In genomic region chr3:44509393-44509921, GRCh38 we compare ENCODE assay signal across 8 cellular contexts. TPM values are rescaled to one million over a fixed set of nuclear protein-coding genes. Genes with fewer than 3 reads are reported as not detected.
DNase-seq lines count a peak whose midpoint lies in the region; ATAC-seq and TF ChIP-seq lines count a peak whose summit lies in the region.

No MANE protein-coding gene starts in this region.

- TF ChIP-seq CTCF in fibroblast of the aortic adventitia (IDR thresholded peaks at IDR 0.05; ENCODE audit: insufficient read depth, low read length) (no peak), parathyroid adenoma (IDR thresholded peaks at IDR 0.05) (no peak)

- DNase-seq in A172 (ENCODE audit: low spot score) (peak; percentile 3), T-cell (no peak), fibroblast of the aortic adventitia (ENCODE audit: low read depth) (peak; percentile 10), C1 segment of cervical spinal cord (lab: John Stamatoyannopoulos, UW) (no peak)

- H3K4me3 Mint-ChIP-seq in T-cell, result peak overlapping the region; percentile 93 to 94 (median 94)

- peak overlapping the region; percentile 59 for H3K27ac ChIP-seq in parathyroid adenoma

- peaks cover 8% of the 10 kb centered on the region for H3K79me2 ChIP-seq in parathyroid adenoma

- peak overlapping the region; percentile 91 for H2AFZ ChIP-seq in parathyroid adenoma

- peak overlapping the region; percentile 62 for H3K4me2 ChIP-seq in parathyroid adenoma (ENCODE audit: low read length)

- H3K4me3 ChIP-seq in fibroblast of the aortic adventitia (ENCODE audit: low read depth, low read length), result peak overlapping the region; percentile 78
- H3K4me3 ChIP-seq in parathyroid adenoma (ENCODE audit: low read depth, low read length), result peak overlapping the region; percentile 92

- H3K9ac ChIP-seq in parathyroid adenoma, result no peak overlapping the region

- no peaks in the 10 kb centered on the region for H3K9me3 ChIP-seq in parathyroid adenoma (ENCODE audit: control insufficient read depth, low read length)

- H3K9me3 Mint-ChIP-seq in T-cell, result peaks cover 0 to 7% (median 2%) of the 10 kb centered on the region in 3 donors

- no peaks in the 10 kb centered on the region for H3K27me3 Mint-ChIP-seq in T-cell

- peaks cover 16% of the 10 kb centered on the region for H3K36me3 Mint-ChIP-seq in T-cell

- H3K27ac Mint-ChIP-seq in T-cell, result peak overlapping the region; percentile 87 to 88

- H3K36me3 ChIP-seq in parathyroid adenoma (ENCODE audit: control insufficient read depth, insufficient read depth, low read length), result no peaks in the 10 kb centered on the region

- CTCF ChIA-PET in T-cell (lab: Charles Lee), result no interaction called here

- ATAC-seq in GM21390 (IDR thresholded peaks at IDR 0.05; ENCODE audit: unreplicated experiment) (peak; percentile 11), T-cell (replicated peaks in 1 of 4) (no peak), HG03039 (IDR thresholded peaks at IDR 0.05; ENCODE audit: unreplicated experiment) (no peak), GM19023 (IDR thresholded peaks at IDR 0.05; ENCODE audit: unreplicated experiment) (no peak)

- no peaks in the 10 kb centered on the region for H3K27me3 ChIP-seq in parathyroid adenoma (ENCODE audit: control insufficient read depth, insufficient read depth, low read length)

- H3K4me1 ChIP-seq in parathyroid adenoma, result peaks cover 5% of the 10 kb centered on the region

- POLR2A ChIA-PET in T-cell (lab: Charles Lee), result no interaction called here

- peaks cover 41 to 52% (median 44%) of the 10 kb centered on the region in 3 donors for H3K4me1 Mint-ChIP-seq in T-cell

RNA-seq across cellular contexts. Expression of gene ZNF445, which starts 32.0 kb away (rescaled TPM):
- total RNA-seq in A172 (2014; rRNA removed; shearing (Covaris generic)), result 4.6 and 5.4 TPM in 2 replicates
- total RNA-seq in T-cell (10 to 100 TPM; 14.1 to 34.8 (median 29.6) TPM), fibroblast of the aortic adventitia (ENCODE audit: low replicate concordance) (12.1 and 14.3 TPM in 2 replicates)

RNA-seq across cellular contexts. Expression of gene ZKSCAN7, which starts 45.5 kb away (rescaled TPM):
- not detected in 2 replicates for total RNA-seq in A172 (2014; rRNA removed; shearing (Covaris generic))
- 1 to 10 TPM; 1.3 to 6.0 (median 4.2) TPM for total RNA-seq in T-cell
- total RNA-seq in fibroblast of the aortic adventitia (ENCODE audit: low replicate concordance), result 3.5 and 5.0 TPM in 2 replicates

Comparison
In these comparisons a context has a peak if more than half of its experiments do, and no peak if none do; other contexts are left out.
1. DNase-seq: peak in A172 (single experiment) and fibroblast of the aortic adventitia (single experiment); none in T-cell (0 of 34) and C1 segment of cervical spinal cord (0 of 14).